In the genomic region with DNA sequence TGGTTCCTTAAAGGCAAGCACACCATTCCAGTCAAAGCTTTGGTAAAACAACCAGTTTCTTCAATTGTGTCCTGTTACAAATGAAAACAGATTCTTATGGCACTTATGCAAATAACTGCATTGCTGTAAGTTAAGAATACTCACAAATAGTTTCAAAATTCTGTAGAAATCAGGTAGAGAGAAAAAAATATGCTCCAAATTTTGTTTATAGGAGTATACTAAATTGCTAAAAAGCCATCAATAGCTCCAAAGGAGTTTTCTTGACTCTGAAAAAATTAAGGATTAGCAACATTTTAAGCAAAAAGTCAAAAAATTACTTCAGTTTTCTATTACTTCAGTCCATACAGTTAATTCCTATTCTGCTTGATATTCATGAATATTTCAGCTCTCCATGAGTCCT, we compare ENCODE assay signal across 1 cellular context.
A peak's percentile ranks its signal among the peaks of the same experiment; 100 is the strongest.
TF ChIP-seq lines count a peak whose summit lies in the region.

No MANE protein-coding gene starts in this region.

TF ChIP-seq in HEK293, 187 proteins besides CTCF, POLR2A, EP300 and RAD21:
- TF ChIP-seq HOXC10 (CRISPR knock-in tag; IDR thresholded peaks at IDR 0.05) (no peak), ZNF138 (tag by site-specific recombination; IDR thresholded peaks at IDR 0.05; ENCODE audit: borderline replicate concordance) (no peak), ZNF529 (tag by site-specific recombination; IDR thresholded peaks at IDR 0.05; ENCODE audit: insufficient replicate concordance) (peak; percentile 79), GLI4 (tag by site-specific recombination; IDR thresholded peaks at IDR 0.05) (no peak), TRIM28 (IDR thresholded peaks at IDR 0.05; ENCODE audit: borderline replicate concordance, low read length) (no peak), SETDB1 (IDR thresholded peaks at IDR 0.05; ENCODE audit: insufficient read length, low read length) (peak; percentile 94), ZNF404 (tag by site-specific recombination; IDR thresholded peaks at IDR 0.05) (no peak), ZNF626 (tag by site-specific recombination; IDR thresholded peaks at IDR 0.05) (peak; percentile 86; the same call in 1 of the 2 replicates), SCRT2 (tag by site-specific recombination; IDR thresholded peaks at IDR 0.05) (no peak), ZNF549 (tag by site-specific recombination; IDR thresholded peaks at IDR 0.05) (no peak), GLIS2 (tag by site-specific recombination; IDR thresholded peaks at IDR 0.05) (no peak), ZFP37 (tag by site-specific recombination; IDR thresholded peaks at IDR 0.05) (no peak), ZNF521 (tag by site-specific recombination; IDR thresholded peaks at IDR 0.05) (no peak)
- TF ChIP-seq, protein P1, sequence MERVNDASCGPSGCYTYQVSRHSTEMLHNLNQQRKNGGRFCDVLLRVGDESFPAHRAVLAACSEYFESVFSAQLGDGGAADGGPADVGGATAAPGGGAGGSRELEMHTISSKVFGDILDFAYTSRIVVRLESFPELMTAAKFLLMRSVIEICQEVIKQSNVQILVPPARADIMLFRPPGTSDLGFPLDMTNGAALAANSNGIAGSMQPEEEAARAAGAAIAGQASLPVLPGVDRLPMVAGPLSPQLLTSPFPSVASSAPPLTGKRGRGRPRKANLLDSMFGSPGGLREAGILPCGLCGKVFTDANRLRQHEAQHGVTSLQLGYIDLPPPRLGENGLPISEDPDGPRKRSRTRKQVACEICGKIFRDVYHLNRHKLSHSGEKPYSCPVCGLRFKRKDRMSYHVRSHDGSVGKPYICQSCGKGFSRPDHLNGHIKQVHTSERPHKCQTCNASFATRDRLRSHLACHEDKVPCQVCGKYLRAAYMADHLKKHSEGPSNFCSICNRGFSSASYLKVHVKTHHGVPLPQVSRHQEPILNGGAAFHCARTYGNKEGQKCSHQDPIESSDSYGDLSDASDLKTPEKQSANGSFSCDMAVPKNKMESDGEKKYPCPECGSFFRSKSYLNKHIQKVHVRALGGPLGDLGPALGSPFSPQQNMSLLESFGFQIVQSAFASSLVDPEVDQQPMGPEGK (tag by site-specific recombination; IDR thresholded peaks at IDR 0.05), result no peak
- TF ChIP-seq, protein P2, sequence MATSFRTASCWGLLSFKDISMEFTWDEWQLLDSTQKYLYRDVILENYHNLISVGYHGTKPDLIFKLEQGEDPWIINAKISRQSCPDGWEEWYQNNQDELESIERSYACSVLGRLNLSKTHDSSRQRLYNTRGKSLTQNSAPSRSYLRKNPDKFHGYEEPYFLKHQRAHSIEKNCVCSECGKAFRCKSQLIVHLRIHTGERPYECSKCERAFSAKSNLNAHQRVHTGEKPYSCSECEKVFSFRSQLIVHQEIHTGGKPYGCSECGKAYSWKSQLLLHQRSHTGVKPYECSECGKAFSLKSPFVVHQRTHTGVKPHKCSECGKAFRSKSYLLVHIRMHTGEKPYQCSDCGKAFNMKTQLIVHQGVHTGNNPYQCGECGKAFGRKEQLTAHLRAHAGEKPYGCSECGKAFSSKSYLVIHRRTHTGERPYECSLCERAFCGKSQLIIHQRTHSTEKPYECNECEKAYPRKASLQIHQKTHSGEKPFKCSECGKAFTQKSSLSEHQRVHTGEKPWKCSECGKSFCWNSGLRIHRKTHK (tag by site-specific recombination; IDR thresholded peaks at IDR 0.05), result peak; percentile 36; the same call in 1 of the 2 replicates
- TF ChIP-seq, protein P3, sequence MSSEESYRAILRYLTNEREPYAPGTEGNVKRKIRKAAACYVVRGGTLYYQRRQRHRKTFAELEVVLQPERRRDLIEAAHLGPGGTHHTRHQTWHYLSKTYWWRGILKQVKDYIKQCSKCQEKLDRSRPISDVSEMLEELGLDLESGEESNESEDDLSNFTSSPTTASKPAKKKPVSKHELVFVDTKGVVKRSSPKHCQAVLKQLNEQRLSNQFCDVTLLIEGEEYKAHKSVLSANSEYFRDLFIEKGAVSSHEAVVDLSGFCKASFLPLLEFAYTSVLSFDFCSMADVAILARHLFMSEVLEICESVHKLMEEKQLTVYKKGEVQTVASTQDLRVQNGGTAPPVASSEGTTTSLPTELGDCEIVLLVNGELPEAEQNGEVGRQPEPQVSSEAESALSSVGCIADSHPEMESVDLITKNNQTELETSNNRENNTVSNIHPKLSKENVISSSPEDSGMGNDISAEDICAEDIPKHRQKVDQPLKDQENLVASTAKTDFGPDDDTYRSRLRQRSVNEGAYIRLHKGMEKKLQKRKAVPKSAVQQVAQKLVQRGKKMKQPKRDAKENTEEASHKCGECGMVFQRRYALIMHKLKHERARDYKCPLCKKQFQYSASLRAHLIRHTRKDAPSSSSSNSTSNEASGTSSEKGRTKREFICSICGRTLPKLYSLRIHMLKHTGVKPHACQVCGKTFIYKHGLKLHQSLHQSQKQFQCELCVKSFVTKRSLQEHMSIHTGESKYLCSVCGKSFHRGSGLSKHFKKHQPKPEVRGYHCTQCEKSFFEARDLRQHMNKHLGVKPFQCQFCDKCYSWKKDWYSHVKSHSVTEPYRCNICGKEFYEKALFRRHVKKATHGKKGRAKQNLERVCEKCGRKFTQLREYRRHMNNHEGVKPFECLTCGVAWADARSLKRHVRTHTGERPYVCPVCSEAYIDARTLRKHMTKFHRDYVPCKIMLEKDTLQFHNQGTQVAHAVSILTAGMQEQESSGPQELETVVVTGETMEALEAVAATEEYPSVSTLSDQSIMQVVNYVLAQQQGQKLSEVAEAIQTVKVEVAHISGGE (tag by site-specific recombination; conservative IDR thresholded peaks at IDR 0.05; ENCODE audit: low read depth), result no peak
